In genomic region chr7:98077762-98078161, GRCh38 we compare ENCODE assay signal across 15 cellular contexts.
"Had no signal": no experiment of that assay in that cellular context is flagged by ENCODE, and none has a peak within 500 bp of the region (broad histone marks: within the 10 kb centered on the region; RNA-seq: fewer than 3 reads in every experiment).

No MANE protein-coding gene starts in this region.

- FAIRE-seq: kidney had no signal

- H3K27ac ChIP-seq: epithelial cell of prostate, gastroesophageal sphincter, hepatocyte, left ventricle myocardium inferior had no signal

- H3K9me3 ChIP-seq: thyroid gland had no signal

- H2AFZ ChIP-seq: hepatocyte had no signal

- H3K36me3 ChIP-seq: gastroesophageal sphincter, left ventricle myocardium inferior, thyroid gland had no signal

- H3K4me3 ChIP-seq: gastroesophageal sphincter, hepatocyte, left ventricle myocardium inferior, thyroid gland had no signal

- H3K79me2 ChIP-seq: hepatocyte had no signal

- H3K27me3 ChIP-seq: hepatocyte, thyroid gland had no signal

- H3K4me1 ChIP-seq: gastroesophageal sphincter, left ventricle myocardium inferior, thyroid gland had no signal

- ATAC-seq: gastroesophageal sphincter had no signal

- DNase-seq: activated CD4-positive, alpha-beta T cell treated with anti-CD3 and anti-CD28 coated beads, Interleukin-2, amount 50 U/mL, for 1 hour; activated naive CD4-positive, alpha-beta T cell treated with anti-CD3 and anti-CD28 coated beads, Interleukin-2, amount 10 ng/mL, durations not matched to agents 7 days and 5 days; central memory CD4-positive, alpha-beta T cell; cortex of kidney; effector CD8-positive, alpha-beta T cell; kidney; left ventricle myocardium inferior; mesendoderm; nephron progenitor cell; stimulated activated CD4-positive, alpha-beta T cell treated with anti-CD3 and anti-CD28 coated beads, Interleukin-4, amount 100 ng/mL, for 1 hour; T-helper 9 cell had no signal

- H3K4me2 ChIP-seq: hepatocyte had no signal
